1 cellular context compared by ENCODE assay signal in the genomic region with DNA sequence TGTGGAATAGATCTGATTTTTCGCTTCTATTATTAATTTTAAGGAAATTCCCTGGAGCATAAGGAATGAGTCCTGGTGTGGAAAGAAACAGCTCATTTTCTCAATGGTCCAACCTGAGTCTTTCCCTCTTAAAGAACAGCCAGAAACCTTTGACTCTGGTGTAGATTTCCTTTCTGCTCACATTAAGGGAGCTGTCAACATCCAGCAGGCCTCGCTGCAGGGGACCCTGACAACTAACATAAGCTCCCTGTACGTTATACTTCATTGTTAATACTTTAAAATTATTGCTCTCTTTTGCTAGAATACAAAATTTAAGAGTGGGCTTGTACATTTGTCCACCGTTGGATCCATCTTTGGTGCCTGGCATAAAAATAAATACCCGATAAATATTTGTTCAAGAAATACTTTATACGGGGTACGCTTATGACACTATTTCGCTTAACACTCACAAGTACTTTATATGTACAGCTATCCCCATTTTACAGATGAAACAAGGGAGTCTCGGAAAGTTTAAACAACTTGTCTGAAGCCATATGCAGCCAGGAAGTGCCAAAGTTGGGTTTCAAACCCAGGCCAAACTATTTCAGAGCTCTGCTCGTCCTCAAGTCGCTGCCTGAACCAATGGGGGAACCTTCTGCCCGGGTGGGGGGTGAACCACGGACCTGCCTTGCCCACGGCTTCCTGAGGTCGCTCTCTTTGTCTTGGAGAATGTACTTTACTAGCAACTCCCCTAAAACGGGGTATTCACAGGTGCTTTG.
TF ChIP-seq lines count a peak whose summit lies in the region.

No MANE protein-coding gene starts in this region.

TF ChIP-seq in H1, 55 proteins besides CTCF, POLR2A, EP300 and RAD21:
- TF ChIP-seq SIN3A (conservative IDR thresholded peaks at IDR 0.05 in 1 of 2, IDR thresholded peaks at IDR 0.05 in 1 of 2; ENCODE audit: low read depth in 1 of 2, low read length in 2 of 2) (peak in 1 of 2 experiments; percentile 45; a peak in 1 of 4 replicates), CEBPB (IDR thresholded peaks at IDR 0.05; ENCODE audit: low read depth, low read length) (no peak)
